ENCODE assay signal across 1 cellular context in the genomic region with DNA sequence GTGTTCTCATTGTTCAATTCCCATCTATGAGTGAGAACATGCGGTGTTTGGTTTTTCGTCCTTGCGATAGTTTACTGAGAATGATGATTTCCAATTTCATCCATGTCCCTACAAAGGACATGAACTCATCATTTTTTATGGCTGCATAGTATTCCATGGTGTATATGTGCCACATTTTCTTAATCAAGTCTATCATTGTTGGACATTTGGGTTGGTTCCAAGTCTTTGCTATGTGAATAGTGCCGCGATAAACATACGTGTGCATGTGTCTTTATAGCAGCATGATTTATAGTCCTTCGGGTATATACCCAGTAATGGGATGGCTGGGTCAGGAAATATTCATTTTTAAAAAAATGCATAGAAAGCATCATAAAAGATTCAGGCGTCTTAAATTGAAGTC. TPM values are rescaled to one million over a fixed set of nuclear protein-coding genes. Genes with fewer than 3 reads are reported as not detected.
"Had no signal": no experiment of that assay in that cellular context is flagged by ENCODE, and none has a peak within 500 bp of the region (broad histone marks: within the 10 kb centered on the region; RNA-seq: fewer than 3 reads in every experiment).

No MANE protein-coding gene starts in this region.

RNA-seq across cellular contexts. Expression of gene CPED1, which starts 4.9 kb away (rescaled TPM):
- total RNA-seq: OCI-LY7 had no signal
